ENCODE assay signal across 22 cellular contexts in the genomic region with DNA sequence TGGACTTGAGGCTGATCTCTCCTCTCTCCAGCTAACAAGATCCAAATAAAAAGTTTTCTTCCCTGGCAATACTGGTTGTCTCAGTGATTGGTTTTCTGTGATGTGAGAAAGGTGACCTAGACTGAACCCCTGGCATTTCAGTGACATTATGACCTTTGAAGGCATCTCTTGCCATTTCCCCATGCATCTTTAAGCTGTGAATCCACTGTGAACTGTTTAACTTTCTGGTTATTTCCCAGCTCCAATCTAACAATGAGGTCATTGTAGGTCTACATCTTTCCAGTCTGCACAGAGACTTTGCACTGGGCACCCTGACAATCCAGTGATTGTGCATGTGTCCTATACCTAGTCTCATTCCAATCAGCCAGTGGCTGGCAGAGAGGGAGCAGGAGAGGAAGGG.
"Had no signal": no experiment of that assay in that cellular context is flagged by ENCODE, and none has a peak within 500 bp of the region (broad histone marks: within the 10 kb centered on the region; RNA-seq: fewer than 3 reads in every experiment).

No MANE protein-coding gene starts in this region.

- H3K9ac ChIP-seq: neural progenitor cell, parathyroid adenoma had no signal

- DNase-seq: activated CD4-positive, alpha-beta T cell treated with anti-CD3 and anti-CD28 coated beads for 36 hours; activated CD4-positive, CD25-positive, alpha-beta regulatory T cell; activated CD8-positive, alpha-beta memory T cell treated with anti-CD3 and anti-CD28 coated beads, Interleukin-2, amount 10 ng/mL, durations not matched to agents 7 days and 5 days; activated CD8-positive, alpha-beta T cell treated with anti-CD3 and anti-CD28 coated beads, Interleukin-2, amount 10 ng/mL, durations not matched to agents 7 days and 5 days; activated naive CD8-positive, alpha-beta T cell treated with anti-CD3 and anti-CD28 coated beads, Interleukin-2, amount 50 U/mL, for 24 hours; activated T-cell treated with anti-CD3 and anti-CD28 coated beads, Interleukin-2, amount 50 U/mL, for 48 hours; cortex of kidney; foreskin fibroblast; heart right ventricle; natural killer cell; occipital lobe; right cardiac atrium; spleen; stimulated activated naive CD4-positive, alpha-beta T cell treated with Interleukin-2 at 50 U/mL for 16 hours; T-cell; trophoblast cell had no signal

- H3K79me2 ChIP-seq: parathyroid adenoma had no signal

- H2AFZ ChIP-seq: neural progenitor cell, parathyroid adenoma had no signal

- H3K36me3 ChIP-seq: heart right ventricle, neural progenitor cell, spleen, thoracic aorta had no signal

- H3K9me3 ChIP-seq: thoracic aorta had no signal

- ATAC-seq: activated CD4-positive, alpha-beta T cell treated with anti-CD3 and anti-CD28 coated beads for 36 hours; activated CD8-positive, alpha-beta memory T cell treated with anti-CD3 and anti-CD28 coated beads, Interleukin-2, amount 10 ng/mL, durations not matched to agents 7 days and 5 days; activated CD8-positive, alpha-beta T cell treated with anti-CD3 and anti-CD28 coated beads, Interleukin-2, amount 10 ng/mL, durations not matched to agents 7 days and 5 days; activated naive CD8-positive, alpha-beta T cell treated with anti-CD3 and anti-CD28 coated beads, Interleukin-2, amount 50 U/mL, for 24 hours; esophagus mucosa; heart right ventricle; natural killer cell; right cardiac atrium; T-cell had no signal

- H3K27ac ChIP-seq: heart right ventricle, neural progenitor cell, parathyroid adenoma, spleen, thoracic aorta had no signal

- FAIRE-seq: endothelial cell of umbilical vein, urothelium cell line had no signal

- H3K27me3 ChIP-seq: heart right ventricle, neural progenitor cell, spleen had no signal

- H3K4me2 ChIP-seq: neural progenitor cell had no signal

- H3K4me3 ChIP-seq: heart right ventricle, neural progenitor cell, spleen, thoracic aorta had no signal

- H3K4me1 ChIP-seq: parathyroid adenoma had no signal
